Comparison of ENCODE assay signal across 11 cellular contexts in the genomic region with DNA sequence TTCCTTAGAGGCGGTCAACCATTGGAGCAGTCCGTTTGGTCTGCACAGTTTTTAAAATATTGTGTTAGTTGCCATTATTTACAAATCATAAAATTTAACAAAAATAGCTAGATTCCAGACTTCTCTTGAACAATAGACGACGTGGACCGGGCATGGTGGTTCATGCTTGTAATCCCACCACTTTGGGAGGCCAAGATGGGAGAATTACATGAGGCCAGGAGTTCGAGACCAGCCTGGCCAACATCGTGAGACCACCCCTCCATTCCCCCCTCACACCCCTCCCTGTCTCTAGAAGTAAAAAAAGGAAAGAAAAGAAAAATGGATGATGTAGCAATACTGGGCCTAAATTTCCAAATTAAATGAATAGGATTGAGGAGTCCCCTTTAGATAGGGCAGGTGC. TPM values are rescaled to one million over a fixed set of nuclear protein-coding genes. Genes with fewer than 3 reads are reported as not detected.
DNase-seq lines count a peak whose midpoint lies in the region; ATAC-seq and TF ChIP-seq lines count a peak whose summit lies in the region.
"Had no signal": no experiment of that assay in that cellular context is flagged by ENCODE, and none has a peak within 500 bp of the region (broad histone marks: within the 10 kb centered on the region; RNA-seq: fewer than 3 reads in every experiment).

No MANE protein-coding gene starts in this region.

- H3K4me1 Mint-ChIP-seq in T-helper 2 cell treated with Interferon-gamma antibody and Interleukin-4, amounts not matched to agents 5 μg/mL and 100 μg/mL, for 36 hours (ENCODE audit: low read depth) = no peaks in the 10 kb centered on the region
- peaks cover 34% of the 10 kb centered on the region for H3K4me1 Mint-ChIP-seq in activated B cell treated with CpG ODN at 0.5 μM for 24 hours

- CTCF ChIA-PET in activated B cell treated with CpG ODN at 0.5 μM for 24 hours (lab: Charles Lee) = interaction anchor here (1.6 to 1.8 kb wide), 2 partner anchors 27 to 60 kb away, joined by 7 to 17 read pairs; no protein-coding TSS in a partner anchor

- POLR2A ChIA-PET in activated B cell treated with CpG ODN at 0.5 μM for 24 hours (lab: Charles Lee) = interaction anchor here (0.6 to 3.0 kb wide), 4 partner anchors 9 to 110 kb away, joined by 5 to 78 read pairs (median 26); a partner anchor contains a TSS

- peak overlapping the region; percentile 59 for H3K4me3 Mint-ChIP-seq in T-helper 2 cell treated with Interferon-gamma antibody and Interleukin-4, amounts not matched to agents 5 μg/mL and 100 μg/mL, for 36 hours
- peak overlapping the region; percentile 86 for H3K4me3 Mint-ChIP-seq in activated B cell treated with CpG ODN at 0.5 μM for 24 hours

- H3K27ac Mint-ChIP-seq in T-helper 2 cell treated with Interferon-gamma antibody and Interleukin-4, amounts not matched to agents 5 μg/mL and 100 μg/mL, for 36 hours = no peak overlapping the region
- peak overlapping the region; percentile 66 for H3K27ac Mint-ChIP-seq in activated B cell treated with CpG ODN at 0.5 μM for 24 hours

- H3K4me3 ChIP-seq in fibroblast of mammary gland (ENCODE audit: control insufficient read depth, low read depth, low read length) = peak overlapping the region; percentile 66
- peak overlapping the region in 5 of 7 experiments; percentile 45 to 63 (median 57) for H3K4me3 ChIP-seq in skin epidermis

- no peak for ATAC-seq in activated B cell treated with CpG ODN at 0.5 μM for 24 hours (ENCODE audit: low read depth)

- intact Hi-C loops in activated B cell treated with CpG ODN at 0.5 μM for 24 hours (cut with micrococcal nuclease) = loop anchor here (5.0 kb wide), 1 partner anchor 872 kb away; no protein-coding TSS in a partner anchor

- no peaks in the 10 kb centered on the region for H3K9me3 Mint-ChIP-seq in T-helper 2 cell treated with Interferon-gamma antibody and Interleukin-4, amounts not matched to agents 5 μg/mL and 100 μg/mL, for 36 hours
- no peaks in the 10 kb centered on the region for H3K9me3 Mint-ChIP-seq in activated B cell treated with CpG ODN at 0.5 μM for 24 hours

- peak overlapping the region in 15 of 21 experiments; percentile 54 to 85 (median 79) for H3K27ac ChIP-seq in skin epidermis
- H3K27ac ChIP-seq: 22Rv1 had no signal

- DNase-seq in T-helper 2 cell treated with Interferon-gamma antibody and Interleukin-4, amounts not matched to agents 5 μg/mL and 100 μg/mL, for 36 hours (ENCODE audit: low spot score) = no peak
- DNase-seq in T-helper 2 cell (no peak), activated B cell treated with CpG ODN at 0.5 μM for 24 hours (no peak), fibroblast of mammary gland (ENCODE audit: low read depth) (no peak), OCI-M1 (lab: John Stamatoyannopoulos, UW) (no peak), DMS79 (lab: John Stamatoyannopoulos, UW) (no peak), NCI-H748 (lab: John Stamatoyannopoulos, UW; ENCODE audit: unreplicated experiment) (no peak)
- DNase-seq: foreskin melanocyte, trophoblast cell had no signal

- TF ChIP-seq CTCF in activated B cell treated with CpG ODN at 0.5 μM for 24 hours (IDR thresholded peaks at IDR 0.05) (no peak), fibroblast of mammary gland (conservative IDR thresholded peaks at IDR 0.05; ENCODE audit: control insufficient read depth, insufficient read depth, low read depth, low read length) (no peak)

- H3K27me3 Mint-ChIP-seq in T-helper 2 cell treated with Interferon-gamma antibody and Interleukin-4, amounts not matched to agents 5 μg/mL and 100 μg/mL, for 36 hours (ENCODE audit: low read depth) = peaks cover 60% of the 10 kb centered on the region
- H3K27me3 Mint-ChIP-seq in activated B cell treated with CpG ODN at 0.5 μM for 24 hours = peaks cover 9% of the 10 kb centered on the region

- H3K36me3 Mint-ChIP-seq in T-helper 2 cell treated with Interferon-gamma antibody and Interleukin-4, amounts not matched to agents 5 μg/mL and 100 μg/mL, for 36 hours (ENCODE audit: low read depth) = no peaks in the 10 kb centered on the region
- no peaks in the 10 kb centered on the region for H3K36me3 Mint-ChIP-seq in activated B cell treated with CpG ODN at 0.5 μM for 24 hours (ENCODE audit: low read depth)

RNA-seq across cellular contexts. Expression of a gene that starts 1.0 kb away (rescaled TPM):
- 21.3 and 27.5 TPM in 2 replicates for total RNA-seq in activated B cell treated with CpG ODN at 0.5 μM for 24 hours

RNA-seq across cellular contexts. Expression of a gene that starts 47.4 kb away (rescaled TPM):
- 18.8 and 20.1 TPM in 2 replicates for total RNA-seq in activated B cell treated with CpG ODN at 0.5 μM for 24 hours
